Comparison of ENCODE assay signal across 8 cellular contexts in the genomic region with DNA sequence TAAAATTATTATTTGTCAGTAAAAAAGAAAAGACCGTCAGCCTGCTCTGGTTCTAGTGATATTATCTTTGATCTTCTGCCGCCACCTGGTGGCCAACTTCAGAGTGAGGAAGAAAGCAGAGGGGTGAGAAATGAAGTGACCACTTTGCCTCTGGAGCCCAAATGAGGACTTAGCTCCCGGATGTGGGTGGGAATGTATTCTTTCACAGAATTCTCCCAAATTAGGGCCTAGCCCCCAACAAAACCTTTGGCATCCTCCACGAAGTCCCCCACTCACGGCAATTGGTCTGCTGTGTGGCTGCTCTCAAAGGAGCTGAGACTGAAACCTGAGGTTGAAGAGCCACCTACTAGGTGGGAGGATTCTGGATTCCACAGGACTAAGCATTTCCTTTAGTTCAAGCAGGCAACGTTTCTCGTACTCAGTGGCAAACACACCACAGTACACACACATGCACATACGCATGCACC. TPM values are rescaled to one million over a fixed set of nuclear protein-coding genes. Genes with fewer than 3 reads are reported as not detected.
DNase-seq lines count a peak whose midpoint lies in the region; ATAC-seq, FAIRE-seq and TF ChIP-seq lines count a peak whose summit lies in the region.

No MANE protein-coding gene starts in this region.

- ATAC-seq in A549 (peak; percentile 86 to 89), naive B cell (ENCODE audit: low read depth in 2 of 2) (peak; percentile 19 to 21)

- H3K4me1 ChIP-seq in A549 (no peaks in the 10 kb centered on the region), OCI-LY1 (ENCODE audit: insufficient read depth, low read length, severe bottlenecking) (peaks cover 19% of the 10 kb centered on the region)

- no peaks in the 10 kb centered on the region for H3K9me3 ChIP-seq in A549
- no peaks in the 10 kb centered on the region for H3K9me3 ChIP-seq in OCI-LY1 (ENCODE audit: low read length)

- TF ChIP-seq EP300 in A549 (IDR thresholded peaks at IDR 0.05), result no peak

- no peaks in the 10 kb centered on the region for H3K27me3 ChIP-seq in OCI-LY1 (ENCODE audit: insufficient read depth, low read length)

- peaks cover 0 to 12% (median 4%) of the 10 kb centered on the region in 3 donors for H3K27me3 Mint-ChIP-seq in naive B cell

- in situ Hi-C loops in GM13977 (cut with MboI; ENCODE audit: low pct_unique_long_range_greater_than_20kb, low sequenced_read_pairs, unreplicated experiment), result loop anchor here (25.0 kb wide), 1 partner anchor 406 kb away; the partner anchor contains the start of genes ARMC5 and TGFB1I1

- peak overlapping the region in 7 of 8 donors; percentile 68 to 90 (median 76) for H3K4me3 Mint-ChIP-seq in naive B cell

- WGBS in A549 (ENCODE audit: missing lambda C conversion rate), result 7% methylated on average over 8 of the region's 8 CpGs

- no peaks in the 10 kb centered on the region for H3K9me3 Mint-ChIP-seq in naive B cell

- H3K79me2 ChIP-seq in OCI-LY1 (ENCODE audit: insufficient read depth, low read length), result peaks cover under 1% of the 10 kb centered on the region; the same call in 1 of the 2 replicates

- peak; percentile 85 to 86 for TF ChIP-seq RAD21 in A549 (conservative IDR thresholded peaks at IDR 0.05 in 1 of 2, IDR thresholded peaks at IDR 0.05 in 1 of 2)

- no peaks in the 10 kb centered on the region for H3K36me3 ChIP-seq in OCI-LY1 (ENCODE audit: insufficient read depth, low read length)

- peaks cover 5% of the 10 kb centered on the region; the same call in 1 of the 2 replicates for H3F3A ChIP-seq in OCI-LY1 (ENCODE audit: insufficient read depth, low read length)

- H4K20me1 ChIP-seq in OCI-LY1 (ENCODE audit: insufficient read depth, low read length), result no peaks in the 10 kb centered on the region

- H2AFZ ChIP-seq in OCI-LY1 (ENCODE audit: low read length), result peak overlapping the region; percentile 35; the same call in 1 of the 2 replicates

- DNase-seq in A549 (ENCODE audit: low read depth in 1 of 2, low spot score in 1 of 2) (peak; percentile 51 to 66), GM13977 (ENCODE audit: low spot score) (peak; percentile 55), HPDE6-E6E7 (ENCODE audit: extremely low spot score) (peak; percentile 38), epithelial cell of esophagus (ENCODE audit: low read depth) (peak; percentile 73), naive B cell (peak; percentile 70)
- DNase-seq in activated CD8-positive, alpha-beta memory T cell treated with anti-CD3 and anti-CD28 coated beads, Interleukin-2, amount 50 U/mL, for 4 hours, result peak; percentile 81
- peak; percentile 57 to 77 for DNase-seq in stimulated activated CD8-positive, alpha-beta memory T cell treated with anti-CD3 and anti-CD28 coated beads, Interleukin-7, amount 100 ng/mL, for 4 hours (ENCODE audit: low read depth in 2 of 2)

- H3K4me3 ChIP-seq in A549 (no peak overlapping the region), OCI-LY1 (ENCODE audit: low read depth, low read length, poor library complexity, severe bottlenecking) (peak overlapping the region; percentile 17), epithelial cell of esophagus (ENCODE audit: low read length) (peak overlapping the region; percentile 6)

- peak; percentile 82 for TF ChIP-seq CTCF in A549 (IDR thresholded peaks at IDR 0.05)
- TF ChIP-seq CTCF in GM13977 (IDR thresholded peaks at IDR 0.05; ENCODE audit: extremely low read depth, insufficient read depth, missing control alignments), result peak; percentile 75
- peak; percentile 74 for TF ChIP-seq CTCF in OCI-LY1 (IDR thresholded peaks at IDR 0.05; ENCODE audit: low read length)
- TF ChIP-seq CTCF in epithelial cell of esophagus (IDR thresholded peaks at IDR 0.05; ENCODE audit: insufficient read depth, low read depth, low read length, missing control alignments), result peak; percentile 79

- TF ChIP-seq POLR2A in A549 (IDR thresholded peaks at IDR 0.05; ENCODE audit: low read length), result no peak

- peaks cover 22 to 46% (median 33%) of the 10 kb centered on the region in 3 donors for H3K4me1 Mint-ChIP-seq in naive B cell

- CTCF ChIA-PET in A549 (lab: Yijun Ruan, JAX), result interaction anchor here (0.6 to 3.2 kb wide), 37 partner anchors 8 to 1459 kb away, joined by 3 to 29 read pairs (median 4); partner anchors contain the start of genes ARMC5, HSD3B7, PYCARD and RUSF1

- H3K36me3 Mint-ChIP-seq in naive B cell, result no peaks in the 10 kb centered on the region

- FAIRE-seq in A549 (lab: Jason Lieb, UNC), result no peak

- H3K27ac ChIP-seq in A549 (no peak overlapping the region), OCI-LY1 (ENCODE audit: low read depth, low read length, poor library complexity, severe bottlenecking) (no peak overlapping the region)

- H3K4me2 ChIP-seq in A549 (peak overlapping the region; percentile 51), OCI-LY1 (ENCODE audit: low read length) (peak overlapping the region; percentile 43; the same call in 1 of the 2 replicates)

- no peak overlapping the region for H3K9ac ChIP-seq in OCI-LY1 (ENCODE audit: low read length)

- H3K27ac Mint-ChIP-seq in naive B cell, result peak overlapping the region in 4 of 6 donors; percentile 78 to 91 (median 82)

- POLR2A ChIA-PET in A549 (lab: Yijun Ruan, JAX), result interaction anchor here (0.6 to 1.7 kb wide), 2 partner anchors 367 to 409 kb away, joined by 3 to 4 read pairs; partner anchors contain the start of gene ARMC5

- H3K9me2 ChIP-seq in OCI-LY1 (ENCODE audit: low read depth, low read length), result no peaks in the 10 kb centered on the region

TF ChIP-seq in A549, 52 proteins besides CTCF, POLR2A, EP300 and RAD21:
- TF ChIP-seq KDM1A (IDR thresholded peaks at IDR 0.05; ENCODE audit: low read depth), result no peak
- TF ChIP-seq SMC3 (IDR thresholded peaks at IDR 0.05), result peak; percentile 63; the same call in 2 of the 3 replicates

RNA-seq across cellular contexts. Expression of gene ZNF267, which starts 4.9 kb away (rescaled TPM):
- 8.3 and 10.2 TPM in 2 replicates for polyA plus RNA-seq in A549 (2011; rRNA removed)
- polyA plus RNA-seq in A549 (2012; cell fraction: cytosol; rRNA removed), result 2.2 and 2.7 TPM in 2 replicates
- polyA plus RNA-seq in A549 (2012; cell fraction: nucleus; rRNA removed), result 1.6 and 2.7 TPM in 2 replicates
- 8.3 to 10.0 TPM (median 8.9 TPM) in 3 replicates for polyA plus RNA-seq in A549 (2017; fragmentation: RNase III; extraction: RNeasy Plus Mini Kit Qiagen cat#74134 plus additional on column Dnase treatment)
- 9.6 and 12.3 TPM in 2 replicates for polyA minus RNA-seq in A549 (2011; rRNA and poly(A)+ RNA removed)
- 10 to 100 TPM; 11.6 to 24.6 (median 17.6) TPM for polyA plus RNA-seq in naive B cell (ENCODE audit: low read depth in 6 of 6)
